ENCODE assay signal across 19 cellular contexts in the genomic region with DNA sequence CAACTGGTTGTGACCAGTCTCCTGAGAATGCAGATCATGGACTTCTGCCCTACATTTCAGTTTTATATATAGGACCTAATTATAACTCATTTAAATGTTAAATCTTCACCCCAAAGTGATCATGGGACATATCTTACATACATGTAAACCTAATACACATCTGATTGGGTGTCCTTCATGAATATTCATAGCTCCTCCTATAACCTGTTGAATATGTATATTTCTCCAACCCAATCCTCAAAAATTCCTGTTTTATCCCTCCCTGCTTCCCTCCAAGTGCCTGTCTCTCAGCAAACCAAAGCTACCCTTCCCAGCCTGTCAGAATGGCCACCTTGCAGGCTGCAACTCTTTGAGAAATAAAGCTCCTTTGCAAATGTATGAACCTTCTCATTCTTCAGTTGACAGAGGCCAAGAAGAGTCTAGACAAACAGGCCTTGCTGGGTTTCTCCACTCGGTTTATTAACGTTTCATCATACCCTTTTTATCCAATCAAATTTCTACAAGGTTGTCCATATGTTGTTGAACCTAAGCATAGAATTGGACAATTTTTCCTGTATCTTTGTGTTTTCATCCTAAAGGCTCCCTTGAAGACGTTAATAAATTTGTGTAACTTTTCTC.
DNase-seq lines count a peak whose midpoint lies in the region; ATAC-seq and TF ChIP-seq lines count a peak whose summit lies in the region.
"Had no signal": no experiment of that assay in that cellular context is flagged by ENCODE, and none has a peak within 500 bp of the region (broad histone marks: within the 10 kb centered on the region; RNA-seq: fewer than 3 reads in every experiment).

No MANE protein-coding gene starts in this region.

- WGBS in neuronal stem cell (ENCODE audit: extremely low coverage in 2 of 2, insufficient read length in 2 of 2, insufficient replicate concordance in 1 of 2), 2 donors = no CpG with 5 or more reads among the region's 3 CpGs
- whole genome bisulfite sequencing in lower leg skin, 2 donors = 72 to 89% methylated on average over 3 of the region's 3 CpGs

- peak overlapping the region; percentile 60 for H3K27ac Mint-ChIP-seq in activated CD8-positive, alpha-beta memory T cell treated with anti-CD3 and anti-CD28 coated beads, Interleukin-2, amount 10 ng/mL, durations not matched to agents 7 days and 5 days
- H3K27ac Mint-ChIP-seq in IgD-negative memory B cell = peak overlapping the region in 2 of 3 donors; percentile 19 to 63
- peak overlapping the region; percentile 22 for H3K27ac Mint-ChIP-seq in activated naive CD8-positive, alpha-beta T cell treated with anti-CD3 and anti-CD28 coated beads for 36 hours
- H3K27ac Mint-ChIP-seq: activated T-helper 1 cell treated with anti-CD3 and anti-CD28 coated beads, Interleukin-12 subunit alpha, Interleukin-12 subunit beta, Interleukin-2, Interleukin-4 antibody, amounts not matched to agents 30 ng/mL and 10 ng/mL and 1 ng/mL, durations not matched to agents 14 hours and 24 hours and 36 hours; effector memory CD8-positive, alpha-beta T cell had no signal

- no peak for DNase-seq in activated CD8-positive, alpha-beta memory T cell treated with anti-CD3 and anti-CD28 coated beads, Interleukin-2, amount 10 ng/mL, durations not matched to agents 7 days and 5 days
- DNase-seq in activated CD8-positive, alpha-beta memory T cell treated with anti-CD3 and anti-CD28 coated beads, Interleukin-2, amount 50 U/mL, for 48 hours = no peak
- no peak for DNase-seq in activated naive CD8-positive, alpha-beta T cell treated with anti-CD3 and anti-CD28 coated beads for 36 hours
- DNase-seq in neuronal stem cell (ENCODE audit: low spot score) = no peak
- no peak for DNase-seq in lower leg skin (ENCODE audit: low spot score in 2 of 2)
- DNase-seq in HAP-1 (ENCODE audit: low spot score in 2 of 2) = no peak
- no peak for DNase-seq in NCI-H345 treated with DMSO at 0.1 percent for 48 hours (lab: John Stamatoyannopoulos, UW; ENCODE audit: unreplicated experiment)
- DNase-seq: effector memory CD8-positive, alpha-beta T cell; HCEC 1CT; heart right ventricle; islet precursor cell; NCI-H1436 treated with DMSO at 0.1 percent for 48 hours; NCI-H2171 treated with DMSO at 0.1 percent for 48 hours; NCI-H748 treated with DMSO at 0.1 percent for 48 hours; PC-9 had no signal

- H3K36me3 ChIP-seq in neuronal stem cell (replicated peaks in 1 of 2; ENCODE audit: control insufficient read depth in 2 of 2, insufficient read depth in 2 of 2, low read length in 2 of 2) = no peaks in the 10 kb centered on the region
- H3K36me3 ChIP-seq in HAP-1 (replicated peaks) = no peaks in the 10 kb centered on the region
- H3K36me3 ChIP-seq: ascending aorta had no signal

- CTCF ChIA-PET in activated CD8-positive, alpha-beta memory T cell treated with anti-CD3 and anti-CD28 coated beads, Interleukin-2, amount 10 ng/mL, durations not matched to agents 7 days and 5 days (lab: Charles Lee) = interaction anchor here (0.6 to 1.0 kb wide), 3 partner anchors 10 to 24 kb away, joined by 3 to 5 read pairs (median 4); no protein-coding TSS in a partner anchor

- no peak for TF ChIP-seq CTCF in lower leg skin (IDR thresholded peaks at IDR 0.05)

- H3K27me3 ChIP-seq in neuronal stem cell (ENCODE audit: control insufficient read depth in 3 of 3, insufficient read depth in 3 of 3, low read depth in 1 of 3, low read length in 3 of 3) = no peaks in the 10 kb centered on the region
- no peaks in the 10 kb centered on the region for H3K27me3 ChIP-seq in HAP-1 (ENCODE audit: low read depth)
- H3K27me3 ChIP-seq: ascending aorta had no signal

- no peaks in the 10 kb centered on the region for H3K79me1 ChIP-seq in neuronal stem cell (ENCODE audit: low read depth, low read length)

- H3K4me3 ChIP-seq in neuronal stem cell (ENCODE audit: low read length in 2 of 2) (no peak overlapping the region), lower leg skin (ENCODE audit: low read depth, poor library complexity, severe bottlenecking) (no peak overlapping the region), HAP-1 (no peak overlapping the region)
- H3K4me3 ChIP-seq: ascending aorta, heart right ventricle, lung, PC-9 had no signal

- H3K4me3 Mint-ChIP-seq in activated CD8-positive, alpha-beta memory T cell treated with anti-CD3 and anti-CD28 coated beads, Interleukin-2, amount 10 ng/mL, durations not matched to agents 7 days and 5 days = peak overlapping the region; percentile 18
- H3K4me3 Mint-ChIP-seq in IgD-negative memory B cell = peak overlapping the region in 2 of 4 donors; percentile 24 to 44
- H3K4me3 Mint-ChIP-seq in activated naive CD8-positive, alpha-beta T cell treated with anti-CD3 and anti-CD28 coated beads for 36 hours = no peak overlapping the region
- H3K4me3 Mint-ChIP-seq: effector memory CD8-positive, alpha-beta T cell had no signal

- no peak overlapping the region for H3K9ac ChIP-seq in neuronal stem cell (ENCODE audit: low read depth, low read length, poor library complexity)

- H2AFZ ChIP-seq in neuronal stem cell (ENCODE audit: low read length) = peak overlapping the region; percentile 24
- H2AFZ ChIP-seq: PC-9 had no signal

- in situ Hi-C loops in HAP-1 (cut with MboI; ENCODE audit: low sequenced_read_pairs) = no loop called here

- peak overlapping the region; percentile 54 for H3K27ac ChIP-seq in neuronal stem cell (replicated peaks; ENCODE audit: low read length)
- H3K27ac ChIP-seq: ascending aorta, heart right ventricle, PC-9 had no signal

- no peak overlapping the region for H2BK5ac ChIP-seq in neuronal stem cell (ENCODE audit: low read length)

- H2BK15ac ChIP-seq in neuronal stem cell (ENCODE audit: low read length) = no peak overlapping the region

- H3K27me3 Mint-ChIP-seq in activated CD8-positive, alpha-beta memory T cell treated with anti-CD3 and anti-CD28 coated beads, Interleukin-2, amount 10 ng/mL, durations not matched to agents 7 days and 5 days = no peaks in the 10 kb centered on the region
- no peaks in the 10 kb centered on the region for H3K27me3 Mint-ChIP-seq in IgD-negative memory B cell
- H3K27me3 Mint-ChIP-seq in activated naive CD8-positive, alpha-beta T cell treated with anti-CD3 and anti-CD28 coated beads for 36 hours = no peaks in the 10 kb centered on the region
- H3K27me3 Mint-ChIP-seq: effector memory CD8-positive, alpha-beta T cell had no signal

- H2AK5ac ChIP-seq in neuronal stem cell (ENCODE audit: low read depth, low read length) = no peak overlapping the region

- peaks cover 4 to 12% of the 10 kb centered on the region in 2 donors for H3K4me1 ChIP-seq in neuronal stem cell (ENCODE audit: control insufficient read depth in 2 of 2, insufficient read depth in 1 of 2, low read depth in 1 of 2, low read length in 2 of 2)
- peaks cover 6% of the 10 kb centered on the region for H3K4me1 ChIP-seq in HAP-1

- H2BK120ac ChIP-seq in neuronal stem cell (ENCODE audit: low read depth, low read length) = no peak overlapping the region

- H2BK12ac ChIP-seq in neuronal stem cell (ENCODE audit: low read length) = no peak overlapping the region

- no peak overlapping the region for H3K23ac ChIP-seq in neuronal stem cell (ENCODE audit: low read depth, low read length, poor library complexity)

- H3K4me1 Mint-ChIP-seq in activated CD8-positive, alpha-beta memory T cell treated with anti-CD3 and anti-CD28 coated beads, Interleukin-2, amount 10 ng/mL, durations not matched to agents 7 days and 5 days = peaks cover 24% of the 10 kb centered on the region
- H3K4me1 Mint-ChIP-seq in IgD-negative memory B cell = peaks cover 0 to 11% (median 6%) of the 10 kb centered on the region in 3 donors
- peaks cover 5% of the 10 kb centered on the region for H3K4me1 Mint-ChIP-seq in activated naive CD8-positive, alpha-beta T cell treated with anti-CD3 and anti-CD28 coated beads for 36 hours

- ATAC-seq in activated CD8-positive, alpha-beta memory T cell treated with anti-CD3 and anti-CD28 coated beads, Interleukin-2, amount 10 ng/mL, durations not matched to agents 7 days and 5 days = no peak
- ATAC-seq: effector memory CD8-positive, alpha-beta T cell; heart right ventricle had no signal

- H3K14ac ChIP-seq in neuronal stem cell (ENCODE audit: low read length) = no peak overlapping the region

- H3K4ac ChIP-seq in neuronal stem cell (ENCODE audit: low read length) = no peak overlapping the region

- H3K18ac ChIP-seq in neuronal stem cell (ENCODE audit: low read length) = no peak overlapping the region

- no peak overlapping the region for H4K8ac ChIP-seq in neuronal stem cell (ENCODE audit: low read depth, low read length)

- H4K91ac ChIP-seq in neuronal stem cell (ENCODE audit: low read depth, low read length, poor library complexity) = no peak overlapping the region

- no peaks in the 10 kb centered on the region for H3K9me3 ChIP-seq in neuronal stem cell (replicated peaks in 1 of 2; ENCODE audit: control insufficient read depth in 2 of 2, insufficient read depth in 1 of 2, low read depth in 1 of 2, low read length in 2 of 2)
- no peaks in the 10 kb centered on the region for H3K9me3 ChIP-seq in HAP-1

- H3K36me3 Mint-ChIP-seq in activated CD8-positive, alpha-beta memory T cell treated with anti-CD3 and anti-CD28 coated beads, Interleukin-2, amount 10 ng/mL, durations not matched to agents 7 days and 5 days = no peaks in the 10 kb centered on the region
- no peaks in the 10 kb centered on the region for H3K36me3 Mint-ChIP-seq in IgD-negative memory B cell
- no peaks in the 10 kb centered on the region for H3K36me3 Mint-ChIP-seq in activated naive CD8-positive, alpha-beta T cell treated with anti-CD3 and anti-CD28 coated beads for 36 hours

- H3K4me2 ChIP-seq in neuronal stem cell (ENCODE audit: insufficient read depth, low read length, poor library complexity, severe bottlenecking) = no peak overlapping the region
- H3K4me2 ChIP-seq: PC-9 had no signal

- H3K9me3 Mint-ChIP-seq in activated CD8-positive, alpha-beta memory T cell treated with anti-CD3 and anti-CD28 coated beads, Interleukin-2, amount 10 ng/mL, durations not matched to agents 7 days and 5 days (ENCODE audit: low read depth) = no peaks in the 10 kb centered on the region
- H3K9me3 Mint-ChIP-seq in IgD-negative memory B cell = no peaks in the 10 kb centered on the region
- H3K9me3 Mint-ChIP-seq in activated naive CD8-positive, alpha-beta T cell treated with anti-CD3 and anti-CD28 coated beads for 36 hours = no peaks in the 10 kb centered on the region
- H3K9me3 Mint-ChIP-seq: activated T-helper 1 cell treated with anti-CD3 and anti-CD28 coated beads, Interleukin-12 subunit alpha, Interleukin-12 subunit beta, Interleukin-2, Interleukin-4 antibody, amounts not matched to agents 30 ng/mL and 10 ng/mL and 1 ng/mL, durations not matched to agents 14 hours and 24 hours and 36 hours; effector memory CD8-positive, alpha-beta T cell had no signal

- TF ChIP-seq POLR2A in lower leg skin (IDR thresholded peaks at IDR 0.05) = no peak

- intact Hi-C loops in lower leg skin (cut with DNase I; ENCODE audit: low total_unique reads) = no loop called here
